Comparison of ENCODE assay signal across 15 cellular contexts in genomic region chr4:189092596-189092995, GRCh38.
DNase-seq lines count a peak whose midpoint lies in the region; FAIRE-seq and TF ChIP-seq lines count a peak whose summit lies in the region.
"Had no signal": no experiment of that assay in that cellular context is flagged by ENCODE, and none has a peak within 500 bp of the region (broad histone marks: within the 10 kb centered on the region; RNA-seq: fewer than 3 reads in every experiment).

No MANE protein-coding gene starts in this region.

- H2AFZ ChIP-seq in astrocyte (ENCODE audit: low read depth, low read length): no peak overlapping the region

- H3K9me3 Mint-ChIP-seq in astrocyte (ENCODE audit: unreplicated experiment): peaks cover 5% of the 10 kb centered on the region

- H3K9me3 ChIP-seq in astrocyte (ENCODE audit: insufficient read depth, low read depth, low read length) (no peaks in the 10 kb centered on the region), small intestine (ENCODE audit: control insufficient read depth, low read depth) (no peaks in the 10 kb centered on the region)
- H3K9me3 ChIP-seq: testis had no signal

- 14 to 37% (median 25%) methylated on average over 4 of the region's 4 CpGs for WGBS in small intestine, 3 donors

- H3K9ac ChIP-seq in astrocyte (ENCODE audit: low read length): no peak overlapping the region

- H3K36me3 Mint-ChIP-seq in astrocyte (ENCODE audit: low read depth, unreplicated experiment): no peaks in the 10 kb centered on the region

- H3K4me1 ChIP-seq in astrocyte (ENCODE audit: insufficient read depth, low read length) (no peaks in the 10 kb centered on the region), small intestine (ENCODE audit: control insufficient read depth in 2 of 2, insufficient read depth in 1 of 2, low read depth in 1 of 2, low read length in 1 of 2) (no peaks in the 10 kb centered on the region)
- H3K4me1 ChIP-seq: testis had no signal

- H3K4me3 ChIP-seq in astrocyte (ENCODE audit: insufficient read depth, low read depth, low read length) (no peak overlapping the region), small intestine (ENCODE audit: low read depth in 1 of 2, low read length in 2 of 2) (no peak overlapping the region)
- H3K4me3 ChIP-seq: testis had no signal

- peak; percentile 10 for DNase-seq in NCI-H2029 (lab: John Stamatoyannopoulos, UW)
- DNase-seq in NCI-H2029 treated with DMSO at 0.1 percent for 48 hours (lab: John Stamatoyannopoulos, UW): no peak
- DNase-seq in NCI-H460 (ENCODE audit: extremely low read depth, low read depth): peak; percentile 11
- no peak for DNase-seq in astrocyte (ENCODE audit: low read depth)
- DNase-seq in small intestine: peak; percentile 68
- no peak for DNase-seq in D721Med (ENCODE audit: insufficient read length, low spot score)
- DNase-seq in middle frontal gyrus (ENCODE audit: extremely low spot score, low spot score): no peak
- DNase-seq in GM10248 (ENCODE audit: extremely low spot score): no peak
- DNase-seq: activated naive CD4-positive, alpha-beta T cell treated with Interleukin-2 at 50 U/mL for 16 hours; erythroblast; NCI-H2227 treated with DMSO at 0.1 percent for 48 hours; testis had no signal

- POLR2A ChIA-PET in GM10248 (lab: Yijun Ruan, JAX): no interaction called here

- H3K27ac ChIP-seq in astrocyte (ENCODE audit: low read depth, low read length): no peak overlapping the region
- no peak overlapping the region for H3K27ac ChIP-seq in small intestine (ENCODE audit: low read depth in 1 of 2, low read length in 1 of 2)
- H3K27ac ChIP-seq: 22Rv1, RWPE1, testis had no signal

- H3K27me3 Mint-ChIP-seq in astrocyte (ENCODE audit: low read depth, unreplicated experiment): no peaks in the 10 kb centered on the region

- CTCF ChIA-PET in GM10248 (lab: Yijun Ruan, JAX): no interaction called here

- FAIRE-seq in astrocyte (lab: Jason Lieb, UNC): no peak
- no peak for FAIRE-seq in small intestine (lab: Jason Lieb, UNC)
- no peak for FAIRE-seq in D721Med (lab: Jason Lieb, UNC)
- FAIRE-seq: TTC549 had no signal

- H3K36me3 ChIP-seq in astrocyte (ENCODE audit: insufficient read depth, low read length) (no peaks in the 10 kb centered on the region), small intestine (ENCODE audit: control insufficient read depth in 2 of 2, insufficient read depth in 2 of 2, low read length in 2 of 2) (no peaks in the 10 kb centered on the region)

- H3K27ac Mint-ChIP-seq in astrocyte (ENCODE audit: unreplicated experiment): no peak overlapping the region

- peak overlapping the region; percentile 20 for H3K4me2 ChIP-seq in astrocyte (ENCODE audit: low read length)

- H3K79me2 ChIP-seq in astrocyte (ENCODE audit: insufficient read depth, low read length): no peaks in the 10 kb centered on the region

- H3K27me3 ChIP-seq in astrocyte (ENCODE audit: insufficient read depth, low read length): no peaks in the 10 kb centered on the region
- H3K27me3 ChIP-seq in small intestine (ENCODE audit: control insufficient read depth in 2 of 2, insufficient read depth in 2 of 2, low read length in 2 of 2): no peaks in the 10 kb centered on the region
- H3K27me3 ChIP-seq: testis had no signal

- no peaks in the 10 kb centered on the region for H3K4me1 Mint-ChIP-seq in astrocyte (ENCODE audit: low read depth, unreplicated experiment)

- TF ChIP-seq CTCF in astrocyte (IDR thresholded peaks at IDR 0.05; ENCODE audit: insufficient read depth, low read depth, low read length) (no peak), D721Med (IDR thresholded peaks at IDR 0.05; ENCODE audit: insufficient read depth, missing control alignments) (no peak), GM10248 (IDR thresholded peaks at IDR 0.05; ENCODE audit: control extremely low read depth, extremely low read depth, low read depth, missing control alignments) (no peak)

- H3K4me3 Mint-ChIP-seq in astrocyte (ENCODE audit: unreplicated experiment): no peak overlapping the region

- no peaks in the 10 kb centered on the region for H4K20me1 ChIP-seq in astrocyte (ENCODE audit: insufficient read depth, low read length)

Comparison
In these comparisons a context has a peak if more than half of its experiments do, and no peak if none do; other contexts are left out.
1. DNase-seq: peak in NCI-H2029 (single experiment), NCI-H460 (single experiment) and small intestine (single experiment); none in NCI-H2029 treated with DMSO at 0.1 percent for 48 hours (single experiment), astrocyte (single experiment), D721Med (single experiment), middle frontal gyrus (single experiment) and GM10248 (single experiment).